In genomic region chr2:73877984-73878383, GRCh38 we compare ENCODE assay signal across 7 cellular contexts. TPM values are rescaled to one million over a fixed set of nuclear protein-coding genes. Genes with fewer than 3 reads are reported as not detected.
"Had no signal": no experiment of that assay in that cellular context is flagged by ENCODE, and none has a peak within 500 bp of the region (broad histone marks: within the 10 kb centered on the region; RNA-seq: fewer than 3 reads in every experiment).

No MANE protein-coding gene starts in this region.

RNA-seq across cellular contexts. Expression of gene ACTG2, which starts 14.8 kb away (rescaled TPM):
- total RNA-seq: activated CD4-positive, alpha-beta memory T cell treated with anti-CD3 and anti-CD28 coated beads for 36 hours; activated CD4-positive, alpha-beta T cell treated with anti-CD3 and anti-CD28 coated beads, Interleukin-2, amount 10 ng/mL, durations not matched to agents 24 days and 14 days; activated CD8-positive, alpha-beta memory T cell treated with anti-CD3 and anti-CD28 coated beads, Interleukin-2, amount 10 ng/mL, durations not matched to agents 7 days and 5 days; activated naive CD4-positive, alpha-beta T cell treated with anti-CD3 and anti-CD28 coated beads for 36 hours; dermis microvascular lymphatic vessel endothelial cell; endothelial cell of umbilical vein; T-helper 17 cell had no signal
- polyA plus RNA-seq: endothelial cell of umbilical vein had no signal
